9 cellular contexts compared by ENCODE assay signal in genomic region chr10:61993676-61994401, GRCh38.
A peak's percentile ranks its signal among the peaks of the same experiment; 100 is the strongest.
DNase-seq lines count a peak whose midpoint lies in the region; ATAC-seq, FAIRE-seq and TF ChIP-seq lines count a peak whose summit lies in the region.
"Had no signal": no experiment of that assay in that cellular context is flagged by ENCODE, and none has a peak within 500 bp of the region (broad histone marks: within the 10 kb centered on the region; RNA-seq: fewer than 3 reads in every experiment).

No MANE protein-coding gene starts in this region.

- no peak overlapping the region for H3K18ac ChIP-seq in mesenchymal stem cell (ENCODE audit: low read depth in 1 of 2, low read length in 2 of 2)

- no peak overlapping the region for H3K14ac ChIP-seq in mesenchymal stem cell (ENCODE audit: low read length in 2 of 2)

- H3K36me3 ChIP-seq in heart left ventricle (no peaks in the 10 kb centered on the region), astrocyte (ENCODE audit: insufficient read depth, low read length) (no peaks in the 10 kb centered on the region), mesenchymal stem cell (ENCODE audit: control insufficient read depth in 1 of 2, insufficient read depth in 2 of 2, low read depth in 1 of 2, low read length in 2 of 2) (peaks cover 0 to 7% of the 10 kb centered on the region in 2 experiments), urinary bladder (ENCODE audit: insufficient read depth) (no peaks in the 10 kb centered on the region)

- no peak overlapping the region for H2BK12ac ChIP-seq in mesenchymal stem cell (ENCODE audit: low read length in 2 of 2)

- H2BK5ac ChIP-seq in mesenchymal stem cell (ENCODE audit: low read depth, low read length, poor library complexity, severe bottlenecking): no peak overlapping the region

- no peak for TF ChIP-seq POLR2A in heart left ventricle (IDR thresholded peaks at IDR 0.05)

- H4K8ac ChIP-seq in mesenchymal stem cell (ENCODE audit: low read length): no peak overlapping the region

- intact Hi-C loops in heart left ventricle (cut with DNase I): loop anchor here in 1 of 10 donors (5.0 kb wide), 1 partner anchor 92 kb away; the partner anchor contains the start of gene ARID5B
- intact Hi-C loops in left ventricle myocardium superior (cut with micrococcal nuclease): no loop called here

- H2BK15ac ChIP-seq in mesenchymal stem cell (ENCODE audit: low read depth, poor library complexity, severe bottlenecking): no peak overlapping the region

- 47 to 59% (median 57%) methylated on average over 7 of the region's 7 CpGs for WGBS in heart left ventricle, 4 donors
- WGBS in mesenchymal stem cell: 77% methylated on average over 4 of the region's 7 CpGs
- WGBS in urinary bladder: 34% methylated on average over 7 of the region's 7 CpGs

- H3K27ac ChIP-seq in heart left ventricle (peak overlapping the region; percentile 18 to 96 (median 71)), astrocyte (ENCODE audit: low read depth, low read length) (peak overlapping the region; percentile 65), mesenchymal stem cell (ENCODE audit: low read length, poor library complexity, severe bottlenecking) (no peak overlapping the region), urinary bladder (ENCODE audit: low read depth) (peak overlapping the region; percentile 23)

- H3K9ac ChIP-seq in astrocyte (ENCODE audit: low read length) (peak overlapping the region; percentile 62), mesenchymal stem cell (ENCODE audit: low read length) (peak overlapping the region; percentile 95)

- H3K4me2 ChIP-seq in astrocyte (ENCODE audit: low read length) (peak overlapping the region; percentile 81), mesenchymal stem cell (ENCODE audit: low read length, poor library complexity, severe bottlenecking) (no peak overlapping the region)

- H2AFZ ChIP-seq in astrocyte (ENCODE audit: low read depth, low read length): no peak overlapping the region
- no peak overlapping the region for H2AFZ ChIP-seq in mesenchymal stem cell (ENCODE audit: low read depth, low read length)

- H3K27me3 ChIP-seq in heart left ventricle: no peaks in the 10 kb centered on the region
- H3K27me3 ChIP-seq in astrocyte (ENCODE audit: insufficient read depth, low read length): no peaks in the 10 kb centered on the region
- H3K27me3 ChIP-seq in mesenchymal stem cell (ENCODE audit: control insufficient read depth in 1 of 2, insufficient read depth in 1 of 2, low read length in 2 of 2): no peaks in the 10 kb centered on the region

- H3K9me3 ChIP-seq in heart left ventricle (no peaks in the 10 kb centered on the region), astrocyte (ENCODE audit: insufficient read depth, low read depth, low read length) (no peaks in the 10 kb centered on the region), mesenchymal stem cell (ENCODE audit: control insufficient read depth, low read length) (no peaks in the 10 kb centered on the region)
- H3K9me3 ChIP-seq: Caco-2 had no signal

- peaks cover 21% of the 10 kb centered on the region for H3K4me1 Mint-ChIP-seq in astrocyte (ENCODE audit: low read depth, unreplicated experiment)

- H4K20me1 ChIP-seq in astrocyte (ENCODE audit: insufficient read depth, low read length): peaks cover 7% of the 10 kb centered on the region

- H4K91ac ChIP-seq in mesenchymal stem cell (ENCODE audit: low read length): no peak overlapping the region

- H3K27me3 Mint-ChIP-seq in astrocyte (ENCODE audit: low read depth, unreplicated experiment): no peaks in the 10 kb centered on the region

- no peak for ATAC-seq in heart left ventricle
- ATAC-seq in left ventricle myocardium superior: no peak
- no peak for ATAC-seq in GM18519 (IDR thresholded peaks at IDR 0.05; ENCODE audit: low FRiP score, unreplicated experiment)

- H3K79me2 ChIP-seq in astrocyte (ENCODE audit: insufficient read depth, low read length): peaks cover 21% of the 10 kb centered on the region

- no peak overlapping the region for H3K27ac Mint-ChIP-seq in astrocyte (ENCODE audit: unreplicated experiment)

- no peaks in the 10 kb centered on the region for H3K9me3 Mint-ChIP-seq in astrocyte (ENCODE audit: unreplicated experiment)

- H3K4me3 ChIP-seq in heart left ventricle (peak overlapping the region in 7 of 12 donors; percentile 15 to 42 (median 31)), astrocyte (ENCODE audit: insufficient read depth, low read depth, low read length) (no peak overlapping the region), mesenchymal stem cell (ENCODE audit: insufficient read depth in 1 of 2, low read depth in 1 of 2, low read length in 2 of 2) (peak overlapping the region in 1 of 2 experiments; percentile 67), urinary bladder (ENCODE audit: low read depth, low read length) (no peak overlapping the region)

- no peak for FAIRE-seq in astrocyte (lab: Jason Lieb, UNC)

- H3K4me3 Mint-ChIP-seq in astrocyte (ENCODE audit: unreplicated experiment): no peak overlapping the region

- no peak for DNase-seq in heart left ventricle
- DNase-seq in left ventricle myocardium superior: no peak
- DNase-seq in astrocyte (ENCODE audit: low read depth): peak; percentile 44
- DNase-seq in mesenchymal stem cell: no peak
- no peak for DNase-seq in amniotic stem cell (lab: John Stamatoyannopoulos, UW)
- DNase-seq in kidney tubule cell (ENCODE audit: low spot score): no peak
- DNase-seq: Caco-2 had no signal

- H3K79me1 ChIP-seq in mesenchymal stem cell (replicated peaks; ENCODE audit: low read length, poor library complexity, severe bottlenecking): peaks cover 25% of the 10 kb centered on the region

- H3K4me1 ChIP-seq in heart left ventricle: peaks cover 0 to 52% (median 23%) of the 10 kb centered on the region in 12 donors
- H3K4me1 ChIP-seq in astrocyte (ENCODE audit: insufficient read depth, low read length): peaks cover 26% of the 10 kb centered on the region
- no peaks in the 10 kb centered on the region for H3K4me1 ChIP-seq in mesenchymal stem cell (ENCODE audit: control insufficient read depth, insufficient read depth, low read depth, low read length)
- H3K4me1 ChIP-seq in urinary bladder (ENCODE audit: insufficient read depth): no peaks in the 10 kb centered on the region

- H2AK5ac ChIP-seq in mesenchymal stem cell (ENCODE audit: low read length, severe bottlenecking): no peak overlapping the region

- no peak overlapping the region for H2BK120ac ChIP-seq in mesenchymal stem cell (ENCODE audit: low read depth, low read length)

- no peak overlapping the region for H3K4ac ChIP-seq in mesenchymal stem cell (ENCODE audit: low read depth in 1 of 2, low read length in 2 of 2)

- TF ChIP-seq CTCF in heart left ventricle (IDR thresholded peaks at IDR 0.05) (no peak), astrocyte (IDR thresholded peaks at IDR 0.05; ENCODE audit: insufficient read depth, low read depth, low read length) (no peak)

- no peak overlapping the region for H3K23ac ChIP-seq in mesenchymal stem cell (ENCODE audit: low read length in 2 of 2)

- peaks cover 9% of the 10 kb centered on the region for H3K36me3 Mint-ChIP-seq in astrocyte (ENCODE audit: low read depth, unreplicated experiment)

Comparison
In these comparisons a context has a peak if more than half of its experiments do, and no peak if none do; other contexts are left out.
1. H3K4me3 ChIP-seq: peak in heart left ventricle (7 of 12); none in astrocyte (single experiment) and urinary bladder (single experiment).